17 cellular contexts compared by ENCODE assay signal in the genomic region with DNA sequence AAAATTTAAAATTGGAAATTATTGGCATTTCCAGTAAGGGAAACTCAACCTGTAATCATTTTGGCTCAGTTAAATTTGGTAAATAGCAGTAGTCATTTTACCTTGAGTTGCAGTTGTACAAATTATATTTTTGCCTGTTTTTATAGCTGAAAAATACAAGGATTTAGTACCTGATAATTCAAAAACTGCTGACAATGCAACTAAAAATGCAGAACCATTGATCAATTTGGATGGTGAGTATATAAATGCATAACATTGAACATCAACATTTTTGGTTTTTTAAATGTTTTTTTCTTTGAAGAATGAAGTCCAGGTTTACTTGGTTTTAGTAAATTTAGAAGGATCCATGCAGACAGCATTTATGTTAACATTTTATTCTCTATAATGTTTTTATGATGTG. TPM values are rescaled to one million over a fixed set of nuclear protein-coding genes. Genes with fewer than 3 reads are reported as not detected.
A peak's percentile ranks its signal among the peaks of the same experiment; 100 is the strongest.
DNase-seq lines count a peak whose midpoint lies in the region; ATAC-seq, FAIRE-seq and TF ChIP-seq lines count a peak whose summit lies in the region.
"Had no signal": no experiment of that assay in that cellular context is flagged by ENCODE, and none has a peak within 500 bp of the region (broad histone marks: within the 10 kb centered on the region; RNA-seq: fewer than 3 reads in every experiment).

No MANE protein-coding gene starts in this region.

- H3K4me3 Mint-ChIP-seq in GM23338: no peak overlapping the region
- H3K4me3 Mint-ChIP-seq: CD4-positive, CD25-positive, alpha-beta regulatory T cell had no signal

- H3K23ac ChIP-seq in IMR-90 (ENCODE audit: low read depth, low read length) (no peak overlapping the region), H1 (ENCODE audit: insufficient read length) (no peak overlapping the region)

- FAIRE-seq in G401.6 (lab: Jason Lieb, UNC): peak; percentile 40
- no peak for FAIRE-seq in H1 (lab: Jason Lieb, UNC)
- FAIRE-seq: GM12878, GM19239, H54, HTR-8/SVneo had no signal

- H3K36me3 ChIP-seq in IMR-90 (ENCODE audit: control insufficient read depth, insufficient read depth, low read length): peaks cover 12% of the 10 kb centered on the region
- peaks cover 22 to 87% (median 46%) of the 10 kb centered on the region in 4 experiments for H3K36me3 ChIP-seq in H1 (ENCODE audit: control insufficient read depth in 2 of 4, insufficient read depth in 4 of 4, low read length in 3 of 4)
- peaks cover 55% of the 10 kb centered on the region for H3K36me3 ChIP-seq in skeletal muscle satellite cell (ENCODE audit: insufficient read depth, low read length)
- H3K36me3 ChIP-seq in GM23338 (ENCODE audit: insufficient read depth): peaks cover 46% of the 10 kb centered on the region

- no peaks in the 10 kb centered on the region for H3K23me2 ChIP-seq in H1 (ENCODE audit: low read depth, low read length)

- H3K79me1 ChIP-seq in IMR-90 (ENCODE audit: low read depth in 1 of 2, low read length in 2 of 2) (peaks cover 14 to 30% of the 10 kb centered on the region in 2 experiments), H1 (ENCODE audit: low read depth, low read length) (peaks cover 2% of the 10 kb centered on the region)

- H3K9me1 ChIP-seq in IMR-90 (ENCODE audit: insufficient read depth, low read length): peaks cover 5% of the 10 kb centered on the region

- H2AK5ac ChIP-seq in IMR-90 (ENCODE audit: low read depth, low read length): no peak overlapping the region
- H2AK5ac ChIP-seq in H1 (ENCODE audit: low read depth, low read length): no peak overlapping the region

- no peak overlapping the region for H3K4me3 ChIP-seq in IMR-90 (ENCODE audit: insufficient read depth, low read depth, low read length)
- no peak overlapping the region for H3K4me3 ChIP-seq in H1 (ENCODE audit: extremely low read depth in 1 of 4, insufficient read depth in 2 of 4, low read depth in 3 of 4, low read length in 4 of 4)
- no peak overlapping the region for H3K4me3 ChIP-seq in skeletal muscle satellite cell (ENCODE audit: low read length)
- no peak overlapping the region for H3K4me3 ChIP-seq in GM23338
- H3K4me3 ChIP-seq: BLaER1 treated with 17β-estradiol and CSF1 and Interleukin-3, amounts not matched to agents 10 nM and 100 nM; GM12878 had no signal

- ATAC-seq in IMR-90 (ENCODE audit: low read depth) (no peak), GM23338 (no peak), HG02571 (IDR thresholded peaks at IDR 0.05; ENCODE audit: unreplicated experiment) (no peak), HG02759 (IDR thresholded peaks at IDR 0.05; ENCODE audit: unreplicated experiment) (no peak)
- ATAC-seq: GM12878, HCT116 had no signal

- dilution Hi-C loops in IMR-90 (cut with HindIII; ENCODE audit: low sequenced_read_pairs, unreplicated experiment): no loop called here

- H3K27me3 Mint-ChIP-seq in GM23338 (ENCODE audit: insufficient read depth, low read depth, poor library complexity): peaks cover 4% of the 10 kb centered on the region
- H3K27me3 Mint-ChIP-seq: CD4-positive, CD25-positive, alpha-beta regulatory T cell had no signal

- H3K4me2 ChIP-seq in IMR-90 (ENCODE audit: low read depth, low read length) (no peak overlapping the region), H1 (ENCODE audit: insufficient read depth in 1 of 2, low read depth in 2 of 2, low read length in 2 of 2) (no peak overlapping the region), skeletal muscle satellite cell (ENCODE audit: low read length) (no peak overlapping the region), GM23338 (no peak overlapping the region)
- H3K4me2 ChIP-seq: BLaER1 treated with 17β-estradiol and CSF1 and Interleukin-3, amounts not matched to agents 10 nM and 100 nM had no signal

- H2BK12ac ChIP-seq in H1 (ENCODE audit: low read depth, low read length): no peak overlapping the region

- H4K5ac ChIP-seq in IMR-90 (ENCODE audit: low read depth, low read length): no peak overlapping the region
- H4K5ac ChIP-seq in H1 (ENCODE audit: insufficient read length, low read depth, low read length): no peak overlapping the region

- no TSS peak for BruUV-seq in IMR-90 (replicated peaks; lab: Mats Ljungman, UMichigan)

- TF ChIP-seq RAD21 in IMR-90 (IDR thresholded peaks at IDR 0.05; ENCODE audit: low read length): no peak
- TF ChIP-seq RAD21 in H1 (IDR thresholded peaks at IDR 0.05 in 1 of 2, conservative IDR thresholded peaks at IDR 0.05 in 1 of 2; ENCODE audit: low read depth in 2 of 2, low read length in 2 of 2): no peak

- H3K9me3 ChIP-seq in IMR-90 (ENCODE audit: control insufficient read depth, insufficient read depth, low read length): no peaks in the 10 kb centered on the region
- H3K9me3 ChIP-seq in H1 (ENCODE audit: insufficient read depth in 2 of 2, low read depth in 1 of 2, low read length in 1 of 2): no peaks in the 10 kb centered on the region
- H3K9me3 ChIP-seq in skeletal muscle satellite cell (replicated peaks; ENCODE audit: low read length): no peaks in the 10 kb centered on the region
- H3K9me3 ChIP-seq: BLaER1 treated with 17β-estradiol and CSF1 and Interleukin-3, amounts not matched to agents 10 nM and 100 nM had no signal

- H2BK15ac ChIP-seq in IMR-90 (ENCODE audit: low read depth, low read length) (no peak overlapping the region), H1 (ENCODE audit: low read length) (no peak overlapping the region)

- H2BK120ac ChIP-seq in IMR-90 (ENCODE audit: low read depth, low read length) (no peak overlapping the region), H1 (replicated peaks; ENCODE audit: low read depth, low read length) (no peak overlapping the region)

- H4K8ac ChIP-seq in IMR-90 (ENCODE audit: low read depth in 2 of 2, low read length in 2 of 2) (no peak overlapping the region), H1 (ENCODE audit: extremely low read depth, insufficient read depth, low read length) (no peak overlapping the region)

- H3K56ac ChIP-seq in IMR-90 (ENCODE audit: extremely low read depth, insufficient read depth, low read length) (no peak overlapping the region), H1 (replicated peaks; ENCODE audit: insufficient read length, low read depth, low read length) (no peak overlapping the region)

- no peak for DNase-seq in IMR-90
- DNase-seq in H1 (ENCODE audit: low read depth in 1 of 2, low spot score in 2 of 2): no peak
- DNase-seq in GM23338 (ENCODE audit: low spot score): no peak
- DNase-seq in stimulated activated CD4-positive, alpha-beta T cell treated with anti-CD3 and anti-CD28 coated beads, Interleukin-4, amount 100 ng/mL, for 4 hours: no peak
- DNase-seq: CD4-positive, CD25-positive, alpha-beta regulatory T cell; Kasumi-1; KBM-7 had no signal

- H4K20me1 ChIP-seq in IMR-90 (ENCODE audit: insufficient read depth, low read length): no peaks in the 10 kb centered on the region
- peaks cover 5 to 6% of the 10 kb centered on the region in 2 experiments for H4K20me1 ChIP-seq in H1 (replicated peaks in 1 of 2; ENCODE audit: control insufficient read depth in 1 of 2, insufficient read depth in 2 of 2, low read length in 2 of 2)
- 0 out of 2 replicates have a peak, but pooled peaks cover 10% of the 10 kb centered on the region for H4K20me1 ChIP-seq in GM23338 (replicated peaks; ENCODE audit: insufficient read depth)

- H3K9me3 Mint-ChIP-seq in GM23338: no peaks in the 10 kb centered on the region
- H3K9me3 Mint-ChIP-seq: CD4-positive, CD25-positive, alpha-beta regulatory T cell had no signal

- H3K36me3 Mint-ChIP-seq in GM23338 (ENCODE audit: low read depth): peaks cover 85% of the 10 kb centered on the region

- H3K27ac ChIP-seq in IMR-90 (ENCODE audit: insufficient read depth, low read length) (no peak overlapping the region), H1 (ENCODE audit: low read depth, low read length) (no peak overlapping the region), GM23338 (ENCODE audit: low read depth) (no peak overlapping the region)
- H3K27ac ChIP-seq: BLaER1 treated with 17β-estradiol and CSF1 and Interleukin-3, amounts not matched to agents 10 nM and 100 nM had no signal

- in situ Hi-C loops in IMR-90 (cut with MboI; ENCODE audit: low sequenced_read_pairs): loop anchor here (5.0 kb wide), 1 partner anchor 134 kb away; no protein-coding TSS in a partner anchor

- no peak for TF ChIP-seq CTCF in IMR-90 (conservative IDR thresholded peaks at IDR 0.05; ENCODE audit: low read depth, low read length)
- no peak for TF ChIP-seq CTCF in H1 (IDR thresholded peaks at IDR 0.05; ENCODE audit: control extremely low read depth in 1 of 3, insufficient read depth in 1 of 3, low read depth in 1 of 3, low read length in 3 of 3)
- no peak for TF ChIP-seq CTCF in GM23338 (conservative IDR thresholded peaks at IDR 0.05; ENCODE audit: low read depth in 2 of 2)

- H3K4me1 Mint-ChIP-seq in GM23338: no peaks in the 10 kb centered on the region

- H3K14ac ChIP-seq in IMR-90 (replicated peaks; ENCODE audit: low read depth, low read length) (no peak overlapping the region), H1 (ENCODE audit: insufficient read length) (no peak overlapping the region)

- no peak overlapping the region for H3K27ac Mint-ChIP-seq in GM23338
- H3K27ac Mint-ChIP-seq: CD4-positive, CD25-positive, alpha-beta regulatory T cell had no signal

- no peak overlapping the region for H2AK9ac ChIP-seq in IMR-90 (replicated peaks; ENCODE audit: low read depth, low read length, poor library complexity)

- no peak overlapping the region for H3K18ac ChIP-seq in IMR-90 (ENCODE audit: low read depth, low read length)
- no peak overlapping the region for H3K18ac ChIP-seq in H1 (ENCODE audit: extremely low read depth, low read length)

- no peak overlapping the region for H4K91ac ChIP-seq in IMR-90 (ENCODE audit: insufficient read depth, low read depth, low read length)
- no peak overlapping the region for H4K91ac ChIP-seq in H1 (replicated peaks; ENCODE audit: insufficient read length, low read length)

- H2AFZ ChIP-seq in IMR-90 (replicated peaks; ENCODE audit: low read length, poor library complexity) (no peak overlapping the region), H1 (ENCODE audit: low read length) (no peak overlapping the region), GM23338 (no peak overlapping the region)

- intact Hi-C loops in IMR-90 (cut with micrococcal nuclease): loop anchor here (10.0 kb wide), 1 partner anchor 456 kb away; no protein-coding TSS in a partner anchor

- H2BK5ac ChIP-seq in IMR-90 (ENCODE audit: low read depth, low read length, poor library complexity, severe bottlenecking) (no peak overlapping the region), H1 (ENCODE audit: low read depth, low read length) (no peak overlapping the region)

- no peaks in the 10 kb centered on the region for H3F3A ChIP-seq in GM23338 (replicated peaks; ENCODE audit: low read depth)

- H3K9ac ChIP-seq in IMR-90 (ENCODE audit: low read depth, low read length) (no peak overlapping the region), H1 (replicated peaks in 1 of 4; ENCODE audit: extremely low read depth in 1 of 4, low read depth in 3 of 4, low read length in 3 of 4) (no peak overlapping the region), skeletal muscle satellite cell (ENCODE audit: low read depth, low read length) (peak overlapping the region; percentile 42)
- H3K9ac ChIP-seq: BLaER1 treated with 17β-estradiol and CSF1 and Interleukin-3, amounts not matched to agents 10 nM and 100 nM had no signal

- no peaks in the 10 kb centered on the region for H3K4me1 ChIP-seq in IMR-90 (ENCODE audit: control insufficient read depth, insufficient read depth, low read length)
- H3K4me1 ChIP-seq in H1 (replicated peaks in 1 of 4; ENCODE audit: control insufficient read depth in 3 of 4, insufficient read depth in 4 of 4, low read length in 3 of 4): peaks cover 0 to 3% (median 0%) of the 10 kb centered on the region in 4 experiments; a peak in 1 of 7 replicates
- H3K4me1 ChIP-seq in skeletal muscle satellite cell (ENCODE audit: control insufficient read depth, insufficient read depth, low read length): peaks cover 47% of the 10 kb centered on the region
- no peaks in the 10 kb centered on the region for H3K4me1 ChIP-seq in GM23338 (ENCODE audit: insufficient read depth)

- no peak for TF ChIP-seq POLR2A in IMR-90 (IDR thresholded peaks at IDR 0.05; ENCODE audit: low read depth, low read length)
- TF ChIP-seq POLR2A in H1 (IDR thresholded peaks at IDR 0.05; ENCODE audit: control extremely low read depth in 1 of 2, low read depth in 2 of 2, low read length in 2 of 2): no peak

- H3K27me3 ChIP-seq in IMR-90 (ENCODE audit: control insufficient read depth, insufficient read depth, low read length): no peaks in the 10 kb centered on the region
- no peaks in the 10 kb centered on the region for H3K27me3 ChIP-seq in H1 (replicated peaks in 1 of 4; ENCODE audit: control insufficient read depth in 3 of 4, extremely low read depth in 1 of 4, insufficient read depth in 3 of 4, low read length in 3 of 4)
- no peaks in the 10 kb centered on the region for H3K27me3 ChIP-seq in skeletal muscle satellite cell (ENCODE audit: control insufficient read depth, insufficient read depth, low read length)
- H3K27me3 ChIP-seq in GM23338 (ENCODE audit: insufficient read depth): no peaks in the 10 kb centered on the region
- H3K27me3 ChIP-seq: BLaER1 treated with 17β-estradiol and CSF1 and Interleukin-3, amounts not matched to agents 10 nM and 100 nM had no signal

- H2BK20ac ChIP-seq in IMR-90 (ENCODE audit: low read depth, low read length) (no peak overlapping the region), H1 (ENCODE audit: low read length) (no peak overlapping the region)

- H3K4ac ChIP-seq in IMR-90 (ENCODE audit: low read depth, low read length) (no peak overlapping the region), H1 (replicated peaks; ENCODE audit: insufficient read length, low read depth, low read length) (no peak overlapping the region)

- no peak for TF ChIP-seq EP300 in H1 (IDR thresholded peaks at IDR 0.05; ENCODE audit: borderline replicate concordance in 1 of 2, low read depth in 2 of 2, low read length in 2 of 2)

- POLR2A ChIA-PET in IMR-90 (lab: Charles Lee; ENCODE audit: unreplicated experiment): no interaction called here
- POLR2A ChIA-PET in H1 (lab: Charles Lee; ENCODE audit: partially characterized antibody): no interaction called here

- no peaks in the 10 kb centered on the region for H3K9me2 ChIP-seq in GM23338 (ENCODE audit: insufficient read depth)

- peaks cover 0 to 40% of the 10 kb centered on the region in 2 experiments; a peak in 2 of 4 replicates for H3K79me2 ChIP-seq in H1 (ENCODE audit: control insufficient read depth in 1 of 2, insufficient read depth in 2 of 2, low read length in 2 of 2)
- peaks cover 49% of the 10 kb centered on the region for H3K79me2 ChIP-seq in GM23338 (replicated peaks; ENCODE audit: insufficient read depth)

- CTCF ChIA-PET in IMR-90 (lab: Yijun Ruan, JAX): no interaction called here
- CTCF ChIA-PET in H1 (lab: Charles Lee; ENCODE audit: partially characterized antibody): interaction anchor here (0.8 kb wide), 1 partner anchor 135 kb away, joined by 3 read pairs; no protein-coding TSS in a partner anchor

RNA-seq across cellular contexts. Expression of a gene that starts 9.0 kb away (rescaled TPM):
- 53.2 and 94.7 TPM in 2 replicates for total RNA-seq in IMR-90 (2012; rRNA removed)
- polyA plus RNA-seq in IMR-90 (2012; rRNA removed): 102 and 139 TPM in 2 replicates
- 4.0 and 8.4 TPM in 2 replicates for polyA plus RNA-seq in IMR-90 (2012; cell fraction: cytosol; rRNA removed)
- 1.5 and 27.7 TPM in 2 replicates for polyA plus RNA-seq in IMR-90 (2012; cell fraction: nucleus; rRNA removed; ENCODE audit: low replicate concordance)
- total RNA-seq in H1 (2021; fragmentation: NEBNext Ultra II Directional; extraction: Animal tissue kit (Norgen Biotek cat#: 25700)): 351 and 359 TPM in 2 replicates
- 60.2 and 149 TPM in 2 replicates for polyA plus RNA-seq in H1 (2011; rRNA removed)
- 163 TPM for polyA plus RNA-seq in H1 (2011; cell fraction: cytosol; rRNA removed)
- 147 TPM for polyA plus RNA-seq in H1 (2011; cell fraction: nucleus; rRNA removed)
- polyA plus RNA-seq in H1 (2012, experiment 1 of 2): 416 to 484 TPM (median 426 TPM) in 4 replicates
- 40.5 TPM for polyA plus RNA-seq in H1 (2012, experiment 2 of 2)
- polyA plus RNA-seq in H1 (2013, experiment 1 of 2): 576 TPM
- 647 TPM for polyA plus RNA-seq in H1 (2013, experiment 2 of 2)
- polyA minus RNA-seq in H1 (2011; rRNA and poly(A)+ RNA removed): 86.2 and 119 TPM in 2 replicates
- polyA minus RNA-seq in H1 (2011; cell fraction: cytosol; rRNA and poly(A)+ RNA removed): 237 TPM
- polyA minus RNA-seq in H1 (2011; cell fraction: nucleus; rRNA and poly(A)+ RNA removed): 103 TPM
- 76.8 and 81.9 TPM in 2 replicates for total RNA-seq in skeletal muscle satellite cell (2012; rRNA removed)
- total RNA-seq in GM23338 (2014; rRNA removed; shearing (Covaris generic)): 150 and 184 TPM in 2 replicates
- polyA plus RNA-seq in GM23338 (2016; fragmentation: Nextera tagmentation; extraction: Ambion mirVana): 715 and 729 TPM in 2 replicates
